Comparison of ENCODE assay signal across 13 cellular contexts in genomic region chr11:82631722-82632630, GRCh38.
DNase-seq lines count a peak whose midpoint lies in the region; ATAC-seq lines count a peak whose summit lies in the region.
"Had no signal": no experiment of that assay in that cellular context is flagged by ENCODE, and none has a peak within 500 bp of the region (broad histone marks: within the 10 kb centered on the region; RNA-seq: fewer than 3 reads in every experiment).

No MANE protein-coding gene starts in this region.

- WGBS in aorta, 2 donors: 45 to 58% methylated on average over 4 of the region's 4 CpGs

- DNase-seq in kidney glomerular epithelial cell (lab: John Stamatoyannopoulos, UW): peak; percentile 21
- DNase-seq in amygdala (lab: John Stamatoyannopoulos, UW): no peak
- DNase-seq in NCI-H774 (lab: John Stamatoyannopoulos, UW): no peak
- DNase-seq in activated effector memory CD4-positive, alpha-beta T cell treated with Interleukin-2 at 50 U/mL for 16 hours: no peak
- no peak for DNase-seq in aorta
- DNase-seq: activated CD4-positive, alpha-beta T cell treated with anti-CD3 and anti-CD28 coated beads, Interleukin-2, amount 10 ng/mL, durations not matched to agents 7 days and 5 days; hippocampal formation; NK-92 treated with Interleukin-12 subunit alpha and Interleukin-12 subunit beta, amount 100 ng/mL, for 24 hours; pancreas had no signal

- peaks cover 5% of the 10 kb centered on the region for H3K9me3 ChIP-seq in aorta (ENCODE audit: control insufficient read depth, low read length)
- H3K9me3 ChIP-seq: pancreas had no signal

- H3K4me3 ChIP-seq in aorta (ENCODE audit: low read length in 2 of 2): no peak overlapping the region
- H3K4me3 ChIP-seq: cardiac muscle cell, pancreas had no signal

- intact Hi-C loops in aorta (cut with DNase I): no loop called here

- H3K27ac ChIP-seq in aorta (ENCODE audit: low read depth in 1 of 2, low read length in 2 of 2): no peak overlapping the region
- H3K27ac ChIP-seq: cardiac muscle cell, pancreas had no signal

- ATAC-seq in GM18520 (IDR thresholded peaks at IDR 0.05; ENCODE audit: unreplicated experiment) (peak; percentile 92), GM21619 (IDR thresholded peaks at IDR 0.05; ENCODE audit: unreplicated experiment) (peak; percentile 89), HG03378 (IDR thresholded peaks at IDR 0.05; ENCODE audit: unreplicated experiment) (peak; percentile 90), aorta (ENCODE audit: low FRiP score) (no peak)
- ATAC-seq: pancreas had no signal

- H3K36me3 ChIP-seq in aorta (ENCODE audit: control insufficient read depth in 1 of 2, insufficient read depth in 2 of 2, low read length in 1 of 2): no peaks in the 10 kb centered on the region
- H3K36me3 ChIP-seq: cardiac muscle cell, pancreas had no signal

- no peaks in the 10 kb centered on the region for H3K27me3 ChIP-seq in aorta (ENCODE audit: control insufficient read depth in 1 of 2, insufficient read depth in 2 of 2, low read length in 1 of 2)
- H3K27me3 ChIP-seq: cardiac muscle cell, pancreas had no signal

- H3K4me1 ChIP-seq in aorta (ENCODE audit: control insufficient read depth in 1 of 2, insufficient read depth in 2 of 2, low read length in 2 of 2): no peaks in the 10 kb centered on the region
- H3K4me1 ChIP-seq: pancreas had no signal
